ENCODE assay signal across 1 cellular context in the genomic region with DNA sequence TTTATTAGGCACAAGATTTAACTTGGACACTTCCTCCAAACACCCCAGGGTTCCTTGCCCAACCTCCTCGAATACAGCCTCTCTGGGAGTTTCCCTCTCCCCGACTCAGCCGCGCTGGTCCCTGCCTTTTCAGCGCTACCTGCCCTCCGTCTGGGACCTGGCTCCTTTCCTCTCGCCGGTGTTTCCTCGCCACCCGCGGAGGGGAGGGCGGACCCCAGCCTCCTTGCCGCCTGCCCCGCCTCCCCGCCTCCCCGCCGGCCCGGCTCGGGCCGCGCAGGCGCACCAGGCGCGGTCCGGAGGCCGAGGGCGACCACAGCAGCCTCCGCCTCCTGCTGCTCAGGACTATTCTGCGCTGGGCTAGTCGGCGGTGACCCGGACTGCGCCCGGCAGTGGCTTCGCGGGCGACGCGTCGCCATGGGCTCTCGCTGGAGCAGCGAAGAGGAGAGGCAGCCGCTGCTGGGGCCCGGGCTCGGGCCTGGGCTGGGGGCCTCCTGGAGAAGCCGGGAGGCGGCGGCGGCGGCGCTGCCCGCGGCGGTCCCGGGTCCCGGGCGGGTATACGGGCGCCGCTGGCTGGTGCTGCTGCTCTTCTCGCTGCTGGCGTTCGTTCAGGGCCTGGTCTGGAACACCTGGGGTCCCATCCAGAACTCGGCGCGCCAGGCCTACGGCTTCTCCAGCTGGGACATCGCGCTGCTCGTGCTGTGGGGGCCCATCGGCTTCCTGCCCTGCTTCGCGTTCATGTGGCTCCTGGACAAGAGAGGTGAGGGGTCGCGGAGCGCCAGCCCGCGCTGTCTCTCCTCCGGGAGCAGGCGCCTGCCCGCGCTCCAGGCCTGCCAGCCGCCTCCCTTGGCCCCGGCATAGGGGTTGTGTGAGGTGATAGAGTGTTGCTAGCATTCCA.
TF ChIP-seq lines count a peak whose summit lies in the region.

A gene with protein sequence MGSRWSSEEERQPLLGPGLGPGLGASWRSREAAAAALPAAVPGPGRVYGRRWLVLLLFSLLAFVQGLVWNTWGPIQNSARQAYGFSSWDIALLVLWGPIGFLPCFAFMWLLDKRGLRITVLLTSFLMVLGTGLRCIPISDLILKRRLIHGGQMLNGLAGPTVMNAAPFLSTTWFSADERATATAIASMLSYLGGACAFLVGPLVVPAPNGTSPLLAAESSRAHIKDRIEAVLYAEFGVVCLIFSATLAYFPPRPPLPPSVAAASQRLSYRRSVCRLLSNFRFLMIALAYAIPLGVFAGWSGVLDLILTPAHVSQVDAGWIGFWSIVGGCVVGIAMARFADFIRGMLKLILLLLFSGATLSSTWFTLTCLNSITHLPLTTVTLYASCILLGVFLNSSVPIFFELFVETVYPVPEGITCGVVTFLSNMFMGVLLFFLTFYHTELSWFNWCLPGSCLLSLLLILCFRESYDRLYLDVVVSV (plus strand): TSS at position 291 of the 895 bp plus-strand sequence. CDS start 124 bp downstream, at position 415.

TF ChIP-seq in GM23338, 12 proteins besides CTCF, POLR2A, EP300 and RAD21 (continued from another document):
- TF ChIP-seq, protein P1, sequence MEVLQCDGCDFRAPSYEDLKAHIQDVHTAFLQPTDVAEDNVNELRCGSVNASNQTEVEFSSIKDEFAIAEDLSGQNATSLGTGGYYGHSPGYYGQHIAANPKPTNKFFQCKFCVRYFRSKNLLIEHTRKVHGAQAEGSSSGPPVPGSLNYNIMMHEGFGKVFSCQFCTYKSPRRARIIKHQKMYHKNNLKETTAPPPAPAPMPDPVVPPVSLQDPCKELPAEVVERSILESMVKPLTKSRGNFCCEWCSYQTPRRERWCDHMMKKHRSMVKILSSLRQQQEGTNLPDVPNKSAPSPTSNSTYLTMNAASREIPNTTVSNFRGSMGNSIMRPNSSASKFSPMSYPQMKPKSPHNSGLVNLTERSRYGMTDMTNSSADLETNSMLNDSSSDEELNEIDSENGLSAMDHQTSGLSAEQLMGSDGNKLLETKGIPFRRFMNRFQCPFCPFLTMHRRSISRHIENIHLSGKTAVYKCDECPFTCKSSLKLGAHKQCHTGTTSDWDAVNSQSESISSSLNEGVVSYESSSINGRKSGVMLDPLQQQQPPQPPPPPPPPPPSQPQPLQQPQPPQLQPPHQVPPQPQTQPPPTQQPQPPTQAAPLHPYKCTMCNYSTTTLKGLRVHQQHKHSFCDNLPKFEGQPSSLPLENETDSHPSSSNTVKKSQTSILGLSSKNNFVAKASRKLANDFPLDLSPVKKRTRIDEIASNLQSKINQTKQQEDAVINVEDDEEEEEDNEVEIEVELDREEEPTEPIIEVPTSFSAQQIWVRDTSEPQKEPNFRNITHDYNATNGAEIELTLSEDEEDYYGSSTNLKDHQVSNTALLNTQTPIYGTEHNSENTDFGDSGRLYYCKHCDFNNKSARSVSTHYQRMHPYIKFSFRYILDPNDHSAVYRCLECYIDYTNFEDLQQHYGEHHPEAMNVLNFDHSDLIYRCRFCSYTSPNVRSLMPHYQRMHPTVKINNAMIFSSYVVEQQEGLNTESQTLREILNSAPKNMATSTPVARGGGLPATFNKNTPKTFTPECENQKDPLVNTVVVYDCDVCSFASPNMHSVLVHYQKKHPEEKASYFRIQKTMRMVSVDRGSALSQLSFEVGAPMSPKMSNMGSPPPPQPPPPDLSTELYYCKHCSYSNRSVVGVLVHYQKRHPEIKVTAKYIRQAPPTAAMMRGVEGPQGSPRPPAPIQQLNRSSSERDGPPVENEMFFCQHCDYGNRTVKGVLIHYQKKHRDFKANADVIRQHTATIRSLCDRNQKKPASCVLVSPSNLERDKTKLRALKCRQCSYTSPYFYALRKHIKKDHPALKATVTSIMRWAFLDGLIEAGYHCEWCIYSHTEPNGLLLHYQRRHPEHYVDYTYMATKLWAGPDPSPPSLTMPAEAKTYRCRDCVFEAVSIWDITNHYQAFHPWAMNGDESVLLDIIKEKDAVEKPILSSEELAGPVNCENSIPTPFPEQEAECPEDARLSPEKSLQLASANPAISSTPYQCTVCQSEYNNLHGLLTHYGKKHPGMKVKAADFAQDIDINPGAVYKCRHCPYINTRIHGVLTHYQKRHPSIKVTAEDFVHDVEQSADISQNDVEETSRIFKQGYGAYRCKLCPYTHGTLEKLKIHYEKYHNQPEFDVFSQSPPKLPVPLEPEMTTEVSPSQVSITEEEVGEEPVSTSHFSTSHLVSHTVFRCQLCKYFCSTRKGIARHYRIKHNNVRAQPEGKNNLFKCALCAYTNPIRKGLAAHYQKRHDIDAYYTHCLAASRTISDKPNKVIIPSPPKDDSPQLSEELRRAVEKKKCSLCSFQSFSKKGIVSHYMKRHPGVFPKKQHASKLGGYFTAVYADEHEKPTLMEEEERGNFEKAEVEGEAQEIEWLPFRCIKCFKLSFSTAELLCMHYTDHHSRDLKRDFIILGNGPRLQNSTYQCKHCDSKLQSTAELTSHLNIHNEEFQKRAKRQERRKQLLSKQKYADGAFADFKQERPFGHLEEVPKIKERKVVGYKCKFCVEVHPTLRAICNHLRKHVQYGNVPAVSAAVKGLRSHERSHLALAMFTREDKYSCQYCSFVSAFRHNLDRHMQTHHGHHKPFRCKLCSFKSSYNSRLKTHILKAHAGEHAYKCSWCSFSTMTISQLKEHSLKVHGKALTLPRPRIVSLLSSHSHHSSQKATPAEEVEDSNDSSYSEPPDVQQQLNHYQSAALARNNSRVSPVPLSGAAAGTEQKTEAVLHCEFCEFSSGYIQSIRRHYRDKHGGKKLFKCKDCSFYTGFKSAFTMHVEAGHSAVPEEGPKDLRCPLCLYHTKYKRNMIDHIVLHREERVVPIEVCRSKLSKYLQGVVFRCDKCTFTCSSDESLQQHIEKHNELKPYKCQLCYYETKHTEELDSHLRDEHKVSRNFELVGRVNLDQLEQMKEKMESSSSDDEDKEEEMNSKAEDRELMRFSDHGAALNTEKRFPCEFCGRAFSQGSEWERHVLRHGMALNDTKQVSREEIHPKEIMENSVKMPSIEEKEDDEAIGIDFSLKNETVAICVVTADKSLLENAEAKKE (CRISPR knock-in tag; IDR thresholded peaks at IDR 0.05), result no peak
